1 cellular context compared by ENCODE assay signal in genomic region chr5:123754167-123754840, GRCh38.
TF ChIP-seq lines count a peak whose summit lies in the region.

No MANE protein-coding gene starts in this region.

TF ChIP-seq in GM23338, 12 proteins besides CTCF, POLR2A, EP300 and RAD21 (continued from another document):
- no peak for TF ChIP-seq ZNF462 (CRISPR knock-in tag; IDR thresholded peaks at IDR 0.05)
- no peak for TF ChIP-seq ETS1 (IDR thresholded peaks at IDR 0.05)
- TF ChIP-seq ZNF331 (CRISPR knock-in tag; IDR thresholded peaks at IDR 0.05; ENCODE audit: low read depth) = no peak
- TF ChIP-seq JUNB (IDR thresholded peaks at IDR 0.05; ENCODE audit: unreplicated experiment) = no peak
- no peak for TF ChIP-seq REST (IDR thresholded peaks at IDR 0.05; ENCODE audit: unreplicated experiment)
- no peak for TF ChIP-seq POLR2AphosphoS5 (IDR thresholded peaks at IDR 0.05; ENCODE audit: low read depth)
- no peak for TF ChIP-seq CREB1 (CRISPR knock-in tag; IDR thresholded peaks at IDR 0.05; ENCODE audit: low read depth)
- no peak for TF ChIP-seq STAT1 (IDR thresholded peaks at IDR 0.05; ENCODE audit: unreplicated experiment)
- no peak for TF ChIP-seq EZH2 (IDR thresholded peaks at IDR 0.05; ENCODE audit: low read depth, unreplicated experiment)
- no peak for TF ChIP-seq ZNF114 (CRISPR knock-in tag; IDR thresholded peaks at IDR 0.05)
